Comparison of ENCODE assay signal across 23 cellular contexts in genomic region chr3:30508319-30508718, GRCh38.
"Had no signal": no experiment of that assay in that cellular context is flagged by ENCODE, and none has a peak within 500 bp of the region (broad histone marks: within the 10 kb centered on the region; RNA-seq: fewer than 3 reads in every experiment).

No MANE protein-coding gene starts in this region.

- H3K4me1 Mint-ChIP-seq: brain had no signal

- H3K27ac Mint-ChIP-seq: activated B cell treated with CpG ODN at 0.5 μM for 24 hours; activated CD4-positive, alpha-beta memory T cell treated with anti-CD3 and anti-CD28 coated beads for 36 hours; activated CD4-positive, alpha-beta T cell treated with anti-CD3 and anti-CD28 coated beads, Interleukin-2, amount 10 ng/mL, durations not matched to agents 7 days and 5 days; activated naive CD8-positive, alpha-beta T cell; brain; T-cell had no signal

- H3K36me3 Mint-ChIP-seq: activated CD4-positive, alpha-beta memory T cell treated with anti-CD3 and anti-CD28 coated beads for 36 hours; activated naive CD8-positive, alpha-beta T cell; brain; T-cell had no signal

- H3K9me3 Mint-ChIP-seq: activated B cell treated with CpG ODN at 0.5 μM for 24 hours; activated CD4-positive, alpha-beta memory T cell treated with anti-CD3 and anti-CD28 coated beads for 36 hours; brain; central memory CD8-positive, alpha-beta T cell; T-cell had no signal

- DNase-seq: activated B cell treated with CpG ODN at 0.5 μM for 24 hours; activated CD4-positive, alpha-beta memory T cell treated with anti-CD3 and anti-CD28 coated beads for 36 hours; activated CD4-positive, alpha-beta T cell treated with anti-CD3 and anti-CD28 coated beads, Interleukin-2, amount 10 ng/mL, durations not matched to agents 7 days and 5 days; activated CD8-positive, alpha-beta memory T cell treated with anti-CD3 and anti-CD28 coated beads for 24 hours; activated effector memory CD4-positive, alpha-beta T cell treated with anti-CD3 and anti-CD28 coated beads, Interleukin-2, amount 50 U/mL, for 16 hours; activated naive CD4-positive, alpha-beta T cell treated with Interleukin-2 at 50 U/mL for 16 hours; activated T-cell treated with anti-CD3 and anti-CD28 coated beads, Interleukin-2, amount 50 U/mL, for 4 hours; amygdala; MM.1S; NCI-H1105; NCI-H1436; NCI-H187 treated with DMSO at 0.1 percent for 48 hours; NCI-H2081 treated with DMSO at 0.1 percent for 48 hours; NCI-H526; NCI-H82; T-cell; T-helper 2 cell; T1000 had no signal

- H3K27ac ChIP-seq: SK-N-MC had no signal

- H3K4me3 ChIP-seq: SK-N-MC had no signal

- H3K4me3 Mint-ChIP-seq: activated B cell treated with CpG ODN at 0.5 μM for 24 hours; activated CD4-positive, alpha-beta memory T cell treated with anti-CD3 and anti-CD28 coated beads for 36 hours; activated CD4-positive, alpha-beta T cell treated with anti-CD3 and anti-CD28 coated beads, Interleukin-2, amount 10 ng/mL, durations not matched to agents 7 days and 5 days; activated naive CD8-positive, alpha-beta T cell; activated T-cell treated with anti-CD3 and anti-CD28 coated beads, Interleukin-2, amount 50 U/mL, for 4 hours; brain; central memory CD8-positive, alpha-beta T cell; T-cell had no signal

- ATAC-seq: activated T-cell treated with anti-CD3 and anti-CD28 coated beads, Interleukin-2, amount 50 U/mL, for 4 hours; Right ventricle myocardium inferior; T-cell had no signal

- H3K27me3 Mint-ChIP-seq: activated B cell treated with CpG ODN at 0.5 μM for 24 hours; activated CD4-positive, alpha-beta memory T cell treated with anti-CD3 and anti-CD28 coated beads for 36 hours; activated CD4-positive, alpha-beta T cell treated with anti-CD3 and anti-CD28 coated beads, Interleukin-2, amount 10 ng/mL, durations not matched to agents 7 days and 5 days; activated naive CD8-positive, alpha-beta T cell; brain; central memory CD8-positive, alpha-beta T cell; T-cell had no signal
